In the genomic region with DNA sequence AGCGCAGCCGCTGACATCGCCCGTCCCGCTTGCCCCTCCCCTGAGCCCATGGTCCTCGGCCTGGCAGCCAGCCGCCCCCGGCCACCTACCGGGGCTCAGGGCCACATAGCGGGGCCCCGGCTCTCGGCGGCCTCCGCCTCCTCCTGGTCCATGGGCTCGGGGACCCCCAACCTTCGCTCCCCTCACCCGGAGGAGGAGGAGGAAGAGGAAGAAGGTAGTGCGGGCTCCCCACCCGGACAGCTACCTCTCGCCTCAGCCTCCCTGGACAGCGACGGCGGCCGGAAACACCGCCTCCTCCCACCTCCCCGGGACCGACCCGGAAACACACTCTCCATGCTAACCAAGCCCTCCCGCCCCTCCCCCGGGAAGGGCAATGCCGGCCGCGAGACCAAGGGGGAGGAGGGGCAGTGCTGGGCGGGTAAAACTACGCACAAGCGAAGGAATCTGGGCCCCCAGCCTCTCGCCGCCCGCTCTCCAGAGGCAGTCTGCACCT, we compare ENCODE assay signal across 1 cellular context.
TF ChIP-seq lines count a peak whose summit lies in the region.

TSS of gene KIAA0319L (minus strand) at position 286 of the 493 bp plus-strand sequence. CDS start 2,912 bp downstream, outside the sequence.

TF ChIP-seq in HepG2, 621 proteins besides CTCF, POLR2A, EP300 and RAD21 (continued from another document and continues in another):
- TF ChIP-seq ZBTB46 (CRISPR knock-in tag; IDR thresholded peaks at IDR 0.05; ENCODE audit: borderline replicate concordance) (no peak), NKX3-1 (CRISPR knock-in tag; IDR thresholded peaks at IDR 0.05) (no peak), BRF2 (CRISPR knock-in tag; IDR thresholded peaks at IDR 0.05) (no peak), SMYD3 (CRISPR knock-in tag; IDR thresholded peaks at IDR 0.05) (no peak), EEA1 (CRISPR knock-in tag; IDR thresholded peaks at IDR 0.05; ENCODE audit: borderline replicate concordance) (no peak), ZBTB25 (CRISPR knock-in tag; IDR thresholded peaks at IDR 0.05) (no peak; the same call in 1 of the 2 replicates), ZNF546 (CRISPR knock-in tag; conservative IDR thresholded peaks at IDR 0.05) (no peak), ZNF878 (CRISPR knock-in tag; IDR thresholded peaks at IDR 0.05) (no peak), TBP (CRISPR knock-in tag; IDR thresholded peaks at IDR 0.05) (no peak), TEAD2 (CRISPR knock-in tag; IDR thresholded peaks at IDR 0.05) (no peak), ZNF670 (CRISPR knock-in tag; IDR thresholded peaks at IDR 0.05; ENCODE audit: borderline replicate concordance) (0 out of 2 replicates have a peak, but pooled peaks have one; percentile 49), ATF7-NPFF (CRISPR knock-in tag; IDR thresholded peaks at IDR 0.05; ENCODE audit: low read depth) (no peak), U2AF1 (optimal IDR thresholded peaks at IDR 0.05; ENCODE audit: low read depth, low read length) (no peak), ETV5 (CRISPR knock-in tag; IDR thresholded peaks at IDR 0.05; ENCODE audit: borderline replicate concordance) (peak; percentile 46; the same call in 1 of the 2 replicates), ZIK1 (CRISPR knock-in tag; IDR thresholded peaks at IDR 0.05; ENCODE audit: borderline replicate concordance, low read depth) (no peak; the same call in 1 of the 2 replicates), ZNF776 (CRISPR knock-in tag; IDR thresholded peaks at IDR 0.05) (peak; percentile 31), MEIS1 (CRISPR knock-in tag; IDR thresholded peaks at IDR 0.05; ENCODE audit: borderline replicate concordance) (no peak), RARA (CRISPR knock-in tag; IDR thresholded peaks at IDR 0.05) (no peak), KDM3A (CRISPR knock-in tag; IDR thresholded peaks at IDR 0.05; ENCODE audit: low read depth) (0 out of 2 replicates have a peak, but pooled peaks have one; percentile 41), GLI4 (CRISPR knock-in tag; IDR thresholded peaks at IDR 0.05; ENCODE audit: borderline replicate concordance) (no peak), FOXK2 (IDR thresholded peaks at IDR 0.05) (no peak), ZNF20 (CRISPR knock-in tag; IDR thresholded peaks at IDR 0.05) (no peak), ZNF275 (CRISPR knock-in tag; IDR thresholded peaks at IDR 0.05; ENCODE audit: borderline replicate concordance) (peak; percentile 40; the same call in 1 of the 2 replicates), ZNF343 (CRISPR knock-in tag; IDR thresholded peaks at IDR 0.05) (no peak), NR1H2 (CRISPR knock-in tag; IDR thresholded peaks at IDR 0.05; ENCODE audit: borderline replicate concordance, low read depth) (no peak), PHF21A (CRISPR knock-in tag; IDR thresholded peaks at IDR 0.05) (0 out of 2 replicates have a peak, but pooled peaks have one; percentile 37), ZNF556 (CRISPR knock-in tag; IDR thresholded peaks at IDR 0.05; ENCODE audit: borderline replicate concordance) (no peak), DMTF1 (CRISPR knock-in tag; IDR thresholded peaks at IDR 0.05) (no peak), MTA1 (CRISPR knock-in tag; IDR thresholded peaks at IDR 0.05; ENCODE audit: borderline replicate concordance) (no peak), ZNF547 (CRISPR knock-in tag; IDR thresholded peaks at IDR 0.05) (no peak; the same call in 1 of the 2 replicates), NFYB (CRISPR knock-in tag; IDR thresholded peaks at IDR 0.05) (no peak), RBM39 (IDR thresholded peaks at IDR 0.05; ENCODE audit: low read depth, low read length, poor library complexity, severe bottlenecking) (peak; percentile 63), ZNF326 (CRISPR knock-in tag; IDR thresholded peaks at IDR 0.05; ENCODE audit: borderline replicate concordance) (no peak), ZBTB8A (CRISPR knock-in tag; IDR thresholded peaks at IDR 0.05; ENCODE audit: borderline replicate concordance, low read depth) (no peak), E2F5 (CRISPR knock-in tag; conservative IDR thresholded peaks at IDR 0.05) (peak; percentile 55; the same call in 1 of the 2 replicates), ZSCAN12 (CRISPR knock-in tag; IDR thresholded peaks at IDR 0.05) (no peak), RELA (CRISPR knock-in tag; IDR thresholded peaks at IDR 0.05) (no peak), ZNF143 (CRISPR knock-in tag; IDR thresholded peaks at IDR 0.05) (0 out of 2 replicates have a peak, but pooled peaks have one; percentile 13), ZBTB43 (CRISPR knock-in tag; conservative IDR thresholded peaks at IDR 0.05) (no peak), MAF1 (CRISPR knock-in tag; IDR thresholded peaks at IDR 0.05; ENCODE audit: borderline replicate concordance) (no peak), CBX1 (IDR thresholded peaks at IDR 0.05; ENCODE audit: low read depth) (no peak), ZNF256 (CRISPR knock-in tag; conservative IDR thresholded peaks at IDR 0.05) (0 out of 2 replicates have a peak, but pooled peaks have one; percentile 52), PCBP2 (optimal IDR thresholded peaks at IDR 0.05; ENCODE audit: low read depth, low read length, poor library complexity, severe bottlenecking) (no peak), ZNF274 (CRISPR knock-in tag; IDR thresholded peaks at IDR 0.05) (peak; percentile 83; the same call in 1 of the 2 replicates)
- TF ChIP-seq, protein P1, sequence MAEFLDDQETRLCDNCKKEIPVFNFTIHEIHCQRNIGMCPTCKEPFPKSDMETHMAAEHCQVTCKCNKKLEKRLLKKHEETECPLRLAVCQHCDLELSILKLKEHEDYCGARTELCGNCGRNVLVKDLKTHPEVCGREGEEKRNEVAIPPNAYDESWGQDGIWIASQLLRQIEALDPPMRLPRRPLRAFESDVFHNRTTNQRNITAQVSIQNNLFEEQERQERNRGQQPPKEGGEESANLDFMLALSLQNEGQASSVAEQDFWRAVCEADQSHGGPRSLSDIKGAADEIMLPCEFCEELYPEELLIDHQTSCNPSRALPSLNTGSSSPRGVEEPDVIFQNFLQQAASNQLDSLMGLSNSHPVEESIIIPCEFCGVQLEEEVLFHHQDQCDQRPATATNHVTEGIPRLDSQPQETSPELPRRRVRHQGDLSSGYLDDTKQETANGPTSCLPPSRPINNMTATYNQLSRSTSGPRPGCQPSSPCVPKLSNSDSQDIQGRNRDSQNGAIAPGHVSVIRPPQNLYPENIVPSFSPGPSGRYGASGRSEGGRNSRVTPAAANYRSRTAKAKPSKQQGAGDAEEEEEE (CRISPR knock-in tag; IDR thresholded peaks at IDR 0.05; ENCODE audit: borderline replicate concordance): no peak
- TF ChIP-seq, protein P2, sequence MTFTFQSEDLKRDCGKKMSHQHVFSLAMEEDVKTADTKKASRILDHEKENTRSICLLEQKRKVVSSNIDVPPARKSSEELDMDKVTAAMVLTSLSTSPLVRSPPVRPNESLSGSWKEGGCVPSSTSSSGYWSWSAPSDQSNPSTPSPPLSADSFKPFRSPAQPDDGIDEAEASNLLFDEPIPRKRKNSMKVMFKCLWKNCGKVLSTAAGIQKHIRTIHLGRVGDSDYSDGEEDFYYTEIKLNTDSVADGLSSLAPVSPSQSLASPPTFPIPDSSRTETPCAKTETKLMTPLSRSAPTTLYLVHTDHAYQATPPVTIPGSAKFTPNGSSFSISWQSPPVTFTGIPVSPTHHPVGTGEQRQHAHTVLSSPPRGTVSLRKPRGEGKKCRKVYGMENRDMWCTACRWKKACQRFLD (CRISPR knock-in tag; IDR thresholded peaks at IDR 0.05; ENCODE audit: borderline replicate concordance): no peak; the same call in 1 of the 2 replicates
- TF ChIP-seq, protein P3, sequence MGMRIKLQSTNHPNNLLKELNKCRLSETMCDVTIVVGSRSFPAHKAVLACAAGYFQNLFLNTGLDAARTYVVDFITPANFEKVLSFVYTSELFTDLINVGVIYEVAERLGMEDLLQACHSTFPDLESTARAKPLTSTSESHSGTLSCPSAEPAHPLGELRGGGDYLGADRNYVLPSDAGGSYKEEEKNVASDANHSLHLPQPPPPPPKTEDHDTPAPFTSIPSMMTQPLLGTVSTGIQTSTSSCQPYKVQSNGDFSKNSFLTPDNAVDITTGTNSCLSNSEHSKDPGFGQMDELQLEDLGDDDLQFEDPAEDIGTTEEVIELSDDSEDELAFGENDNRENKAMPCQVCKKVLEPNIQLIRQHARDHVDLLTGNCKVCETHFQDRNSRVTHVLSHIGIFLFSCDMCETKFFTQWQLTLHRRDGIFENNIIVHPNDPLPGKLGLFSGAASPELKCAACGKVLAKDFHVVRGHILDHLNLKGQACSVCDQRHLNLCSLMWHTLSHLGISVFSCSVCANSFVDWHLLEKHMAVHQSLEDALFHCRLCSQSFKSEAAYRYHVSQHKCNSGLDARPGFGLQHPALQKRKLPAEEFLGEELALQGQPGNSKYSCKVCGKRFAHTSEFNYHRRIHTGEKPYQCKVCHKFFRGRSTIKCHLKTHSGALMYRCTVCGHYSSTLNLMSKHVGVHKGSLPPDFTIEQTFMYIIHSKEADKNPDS (CRISPR knock-in tag; IDR thresholded peaks at IDR 0.05): 0 out of 2 replicates have a peak, but pooled peaks have one; percentile 46
- TF ChIP-seq, protein P4, sequence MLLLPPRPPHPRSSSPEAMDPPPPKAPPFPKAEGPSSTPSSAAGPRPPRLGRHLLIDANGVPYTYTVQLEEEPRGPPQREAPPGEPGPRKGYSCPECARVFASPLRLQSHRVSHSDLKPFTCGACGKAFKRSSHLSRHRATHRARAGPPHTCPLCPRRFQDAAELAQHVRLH (CRISPR knock-in tag; IDR thresholded peaks at IDR 0.05; ENCODE audit: borderline replicate concordance, low read depth): no peak
